11 cellular contexts compared by ENCODE assay signal in the genomic region with DNA sequence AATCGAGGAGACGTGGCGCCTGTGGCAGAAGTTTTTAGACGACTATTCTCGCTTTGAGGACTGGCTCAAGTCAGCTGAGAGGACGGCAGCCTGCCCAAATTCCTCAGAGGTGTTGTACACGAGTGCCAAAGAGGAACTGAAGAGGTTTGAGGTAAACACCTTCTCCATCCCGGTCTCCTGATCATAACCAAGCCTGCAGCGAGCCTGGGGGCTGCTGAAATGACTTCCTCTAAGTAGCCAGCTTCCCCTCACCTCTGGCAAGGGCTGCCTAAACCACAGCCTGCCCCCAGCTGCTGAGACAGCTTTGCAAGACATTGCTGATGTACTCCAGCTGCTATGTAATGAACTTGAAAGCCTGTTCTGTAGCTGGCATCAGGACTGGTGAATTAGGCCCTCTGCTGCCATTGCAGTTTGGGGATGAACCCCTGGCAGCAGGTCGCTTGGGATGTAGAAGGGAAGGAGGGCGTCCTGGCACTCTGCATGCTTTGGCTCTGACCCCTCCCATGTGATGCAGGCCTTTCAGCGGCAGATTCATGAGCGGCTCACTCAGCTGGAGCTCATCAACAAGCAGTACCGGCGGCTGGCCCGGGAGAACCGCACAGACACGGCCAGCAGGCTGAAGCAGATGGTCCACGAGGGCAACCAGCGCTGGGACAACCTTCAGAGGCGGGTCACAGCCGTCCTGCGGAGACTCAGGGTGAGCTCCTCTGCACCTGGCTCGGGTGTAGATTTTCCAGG.
DNase-seq lines count a peak whose midpoint lies in the region; TF ChIP-seq lines count a peak whose summit lies in the region.
"Had no signal": no experiment of that assay in that cellular context is flagged by ENCODE, and none has a peak within 500 bp of the region (broad histone marks: within the 10 kb centered on the region; RNA-seq: fewer than 3 reads in every experiment).

No MANE protein-coding gene starts in this region.

- BruUV-seq in Caco-2 (replicated peaks; lab: Mats Ljungman, UMichigan) = no TSS peak

- H3K27ac ChIP-seq in left ventricle myocardium inferior (replicated peaks) (peak overlapping the region; percentile 78), uterus (peak overlapping the region; percentile 15 to 41), trophoblast cell (ENCODE audit: low read depth, low read length) (no peak overlapping the region), brain microvascular endothelial cell (no peak overlapping the region)
- H3K27ac ChIP-seq: 22Rv1, ascending aorta had no signal

- H3K4ac ChIP-seq in trophoblast cell (ENCODE audit: low read depth, low read length) = no peak overlapping the region

- peaks cover 2% of the 10 kb centered on the region for H3K79me2 ChIP-seq in trophoblast cell (ENCODE audit: control insufficient read depth, insufficient read depth, low read length, poor library complexity)

- TF ChIP-seq CTCF in left ventricle myocardium inferior (IDR thresholded peaks at IDR 0.05; ENCODE audit: borderline replicate concordance) = no peak
- no peak for TF ChIP-seq CTCF in uterus (IDR thresholded peaks at IDR 0.05)
- TF ChIP-seq CTCF in Caco-2 (IDR thresholded peaks at IDR 0.05; ENCODE audit: insufficient read depth in 1 of 2, low read depth in 1 of 2, low read length in 1 of 2, severe bottlenecking in 1 of 2, unreplicated experiment in 1 of 2) = no peak
- no peak for TF ChIP-seq CTCF in brain microvascular endothelial cell (IDR thresholded peaks at IDR 0.05; ENCODE audit: low read depth, low read length, missing control alignments)

- H3K36me3 Mint-ChIP-seq in Caco-2 (ENCODE audit: insufficient read depth, unreplicated experiment) = peaks cover under 1% of the 10 kb centered on the region

- H3K4me2 ChIP-seq in trophoblast cell (ENCODE audit: low read length) = no peak overlapping the region

- H4K91ac ChIP-seq in trophoblast cell (ENCODE audit: low read depth, low read length) = no peak overlapping the region

- no peak overlapping the region for H3K4me3 Mint-ChIP-seq in Caco-2 (ENCODE audit: unreplicated experiment)

- H3K9me3 ChIP-seq in left ventricle myocardium inferior (replicated peaks) (no peaks in the 10 kb centered on the region), uterus (no peaks in the 10 kb centered on the region), trophoblast cell (ENCODE audit: insufficient read depth, low read depth, low read length) (no peaks in the 10 kb centered on the region), Caco-2 (no peaks in the 10 kb centered on the region)
- H3K9me3 ChIP-seq: ascending aorta had no signal

- no peak overlapping the region for H2BK120ac ChIP-seq in trophoblast cell (ENCODE audit: insufficient read depth, low read length, poor library complexity)

- no peak overlapping the region for H4K8ac ChIP-seq in trophoblast cell (ENCODE audit: low read depth, low read length)

- H2BK12ac ChIP-seq in trophoblast cell (ENCODE audit: low read length) = no peak overlapping the region

- no peak overlapping the region for H3K18ac ChIP-seq in trophoblast cell (ENCODE audit: low read length)

- H2AK5ac ChIP-seq in trophoblast cell (ENCODE audit: low read length) = no peak overlapping the region

- H3K79me1 ChIP-seq in trophoblast cell (ENCODE audit: low read length) = peaks cover 7% of the 10 kb centered on the region

- no peaks in the 10 kb centered on the region for H3K27me3 Mint-ChIP-seq in Caco-2 (ENCODE audit: insufficient read depth, unreplicated experiment)

- peaks cover 53% of the 10 kb centered on the region for H3K36me3 ChIP-seq in left ventricle myocardium inferior
- no peaks in the 10 kb centered on the region for H3K36me3 ChIP-seq in uterus
- H3K36me3 ChIP-seq in trophoblast cell (ENCODE audit: control insufficient read depth in 1 of 2, insufficient read depth in 2 of 2, low read length in 2 of 2) = peaks cover 22 to 25% of the 10 kb centered on the region in 2 experiments
- no peaks in the 10 kb centered on the region for H3K36me3 ChIP-seq in Caco-2 (ENCODE audit: control insufficient read depth, insufficient read depth, low read length)
- no peaks in the 10 kb centered on the region for H3K36me3 ChIP-seq in brain microvascular endothelial cell (replicated peaks)

- H2AFZ ChIP-seq in trophoblast cell (ENCODE audit: insufficient read depth, low read length, poor library complexity) = no peak overlapping the region

- TF ChIP-seq POLR2A in uterus (IDR thresholded peaks at IDR 0.05) = no peak

- H3K27me3 ChIP-seq in left ventricle myocardium inferior (ENCODE audit: low read depth) (no peaks in the 10 kb centered on the region), uterus (no peaks in the 10 kb centered on the region), trophoblast cell (ENCODE audit: insufficient read depth, low read length) (no peaks in the 10 kb centered on the region), Caco-2 (replicated peaks; ENCODE audit: control insufficient read depth, insufficient read depth, low read length) (no peaks in the 10 kb centered on the region), brain microvascular endothelial cell (replicated peaks) (no peaks in the 10 kb centered on the region)
- H3K27me3 ChIP-seq: ascending aorta had no signal

- no CpG with 5 or more reads among the region's 24 CpGs for WGBS in trophoblast cell (ENCODE audit: extremely low coverage, insufficient coverage, insufficient read length)

- H3K14ac ChIP-seq in trophoblast cell (ENCODE audit: low read length) = no peak overlapping the region

- H3K9me3 Mint-ChIP-seq in Caco-2 (ENCODE audit: unreplicated experiment) = no peaks in the 10 kb centered on the region

- no peak overlapping the region for H3K27ac Mint-ChIP-seq in Caco-2 (ENCODE audit: unreplicated experiment)

- POLR2A ChIA-PET in Caco-2 (lab: Charles Lee) = no interaction called here

- intact Hi-C loops in left ventricle myocardium inferior (cut with micrococcal nuclease) = no loop called here
- intact Hi-C loops in uterus (cut with DNase I; ENCODE audit: low total_unique reads) = no loop called here
- intact Hi-C loops in Caco-2 (cut with micrococcal nuclease; ENCODE audit: unreplicated experiment) = no loop called here

- H4K12ac ChIP-seq in trophoblast cell (ENCODE audit: low read depth, low read length) = no peak overlapping the region

- in situ Hi-C loops in brain microvascular endothelial cell (cut with HindIII; ENCODE audit: low pct_ligation_motif_present, low sequenced_read_pairs) = no loop called here

- CTCF ChIA-PET in Caco-2 (lab: Charles Lee) = no interaction called here

- DNase-seq in DMS 273 (lab: John Stamatoyannopoulos, UW; ENCODE audit: unreplicated experiment) (peak; percentile 77), DMS 273 treated with DMSO at 0.1 percent for 48 hours (lab: John Stamatoyannopoulos, UW) (no peak), NCI-H1694 (lab: John Stamatoyannopoulos, UW) (peak; percentile 63), left ventricle myocardium inferior (peak; percentile 64), uterus (peak in 1 of 2 donors; percentile 57), trophoblast cell (no peak), Caco-2 (no peak), brain microvascular endothelial cell (no peak)
- DNase-seq: stimulated activated CD4-positive, alpha-beta T cell treated with anti-CD3 and anti-CD28 coated beads, Interleukin-4, amount 100 ng/mL, for 1 hour had no signal

- no peak overlapping the region for H2BK5ac ChIP-seq in trophoblast cell (ENCODE audit: low read depth, low read length, poor library complexity)

- H3K23ac ChIP-seq in trophoblast cell (ENCODE audit: low read length) = no peak overlapping the region

- peaks cover 19% of the 10 kb centered on the region for H3K4me1 Mint-ChIP-seq in Caco-2 (ENCODE audit: low read depth, unreplicated experiment)

- peaks cover 62% of the 10 kb centered on the region for H3K4me1 ChIP-seq in left ventricle myocardium inferior
- H3K4me1 ChIP-seq in uterus = no peaks in the 10 kb centered on the region
- peaks cover 11% of the 10 kb centered on the region in 2 experiments for H3K4me1 ChIP-seq in trophoblast cell (ENCODE audit: control insufficient read depth in 1 of 2, insufficient read depth in 2 of 2, low read length in 2 of 2)
- peaks cover 26% of the 10 kb centered on the region for H3K4me1 ChIP-seq in Caco-2

- H3K9ac ChIP-seq in trophoblast cell (ENCODE audit: low read length) = no peak overlapping the region

- H3K4me3 ChIP-seq in left ventricle myocardium inferior = peak overlapping the region; percentile 47
- H3K4me3 ChIP-seq in uterus = no peak overlapping the region
- H3K4me3 ChIP-seq in trophoblast cell (ENCODE audit: low read depth, low read length) = no peak overlapping the region
- H3K4me3 ChIP-seq in Caco-2 (ENCODE audit: low read depth, low read length) = no peak overlapping the region
- H3K4me3 ChIP-seq in brain microvascular endothelial cell (ENCODE audit: low read depth, low read length) = no peak overlapping the region
- H3K4me3 ChIP-seq: ascending aorta had no signal

Comparison
In these comparisons a context has a peak if more than half of its experiments do, and no peak if none do; other contexts are left out.
1. DNase-seq: peak in DMS 273 (single experiment), NCI-H1694 (single experiment) and left ventricle myocardium inferior (single experiment); none in DMS 273 treated with DMSO at 0.1 percent for 48 hours (single experiment), trophoblast cell (0 of 2), Caco-2 (0 of 2) and brain microvascular endothelial cell (single experiment).
2. H3K27ac ChIP-seq: peak in left ventricle myocardium inferior (single experiment) and uterus (2 of 2); none in trophoblast cell (single experiment) and brain microvascular endothelial cell (single experiment).